In genomic region chr1:200668514-200669313, GRCh38 we compare ENCODE assay signal across 8 cellular contexts. TPM values are rescaled to one million over a fixed set of nuclear protein-coding genes. Genes with fewer than 3 reads are reported as not detected.
DNase-seq lines count a peak whose midpoint lies in the region; ATAC-seq and TF ChIP-seq lines count a peak whose summit lies in the region.

No MANE protein-coding gene starts in this region.

- peak overlapping the region; percentile 79 for H3K4me3 ChIP-seq in CD4-positive, CD25-positive, alpha-beta regulatory T cell (ENCODE audit: low read depth, low read length)
- peak overlapping the region; percentile 86 to 88 for H3K4me3 ChIP-seq in duodenal mucosa (ENCODE audit: low read depth in 1 of 2, low read length in 2 of 2)

- peak overlapping the region; percentile 95 for H3K27ac ChIP-seq in CD4-positive, CD25-positive, alpha-beta regulatory T cell (ENCODE audit: insufficient read depth, low read length, poor library complexity, severe bottlenecking)
- H3K27ac ChIP-seq in duodenal mucosa (ENCODE audit: low read depth, low read length) = peak overlapping the region; percentile 100

- TF ChIP-seq CTCF in neural crest cell (conservative IDR thresholded peaks at IDR 0.05) = no peak

- H3K9me3 ChIP-seq in CD4-positive, CD25-positive, alpha-beta regulatory T cell (ENCODE audit: control insufficient read depth in 2 of 2, low read length in 2 of 2) = no peaks in the 10 kb centered on the region
- no peaks in the 10 kb centered on the region for H3K9me3 ChIP-seq in duodenal mucosa (ENCODE audit: control insufficient read depth in 1 of 2, low read length in 2 of 2)

- H3K4me3 Mint-ChIP-seq in CD4-positive, CD25-positive, alpha-beta regulatory T cell = peak overlapping the region; percentile 83 to 99 (median 98)
- peak overlapping the region; percentile 96 for H3K4me3 Mint-ChIP-seq in neural crest cell

- no peaks in the 10 kb centered on the region for H3K27me3 ChIP-seq in CD4-positive, CD25-positive, alpha-beta regulatory T cell (ENCODE audit: control insufficient read depth, insufficient read depth, low read length)
- no peaks in the 10 kb centered on the region for H3K27me3 ChIP-seq in duodenal mucosa (ENCODE audit: control insufficient read depth in 1 of 2, insufficient read depth in 2 of 2, low read length in 2 of 2)

- peaks cover 0 to 2% (median 0%) of the 10 kb centered on the region in 7 donors for H3K9me3 Mint-ChIP-seq in CD4-positive, CD25-positive, alpha-beta regulatory T cell
- no peaks in the 10 kb centered on the region for H3K9me3 Mint-ChIP-seq in neural crest cell

- peak overlapping the region; percentile 97 to 98 for H3K9ac ChIP-seq in duodenal mucosa (ENCODE audit: low read depth in 1 of 2, low read length in 2 of 2)

- peaks cover 19% of the 10 kb centered on the region for H3K36me3 ChIP-seq in CD4-positive, CD25-positive, alpha-beta regulatory T cell (ENCODE audit: control insufficient read depth, insufficient read depth, low read length)
- peaks cover 0 to 8% of the 10 kb centered on the region in 2 donors for H3K36me3 ChIP-seq in duodenal mucosa (ENCODE audit: control insufficient read depth in 1 of 2, insufficient read depth in 2 of 2, low read length in 2 of 2)

- no peak for ATAC-seq in CD4-positive, CD25-positive, alpha-beta regulatory T cell (ENCODE audit: low read depth in 2 of 2)
- no peak for ATAC-seq in GM21529 (IDR thresholded peaks at IDR 0.05; ENCODE audit: unreplicated experiment)
- ATAC-seq in HG03460 (IDR thresholded peaks at IDR 0.05; ENCODE audit: unreplicated experiment) = no peak
- ATAC-seq in activated CD4-positive, CD25-positive, alpha-beta regulatory T cell treated with anti-CD3 and anti-CD28 coated beads, Interleukin-2, amount 50 U/mL, for 24 hours = no peak
- ATAC-seq in HG02642 (IDR thresholded peaks at IDR 0.05; ENCODE audit: poor library complexity, unreplicated experiment) = no peak

- peaks cover 40% of the 10 kb centered on the region for H3K4me1 ChIP-seq in CD4-positive, CD25-positive, alpha-beta regulatory T cell (ENCODE audit: control insufficient read depth, insufficient read depth, low read length, poor library complexity, severe bottlenecking)
- H3K4me1 ChIP-seq in duodenal mucosa (ENCODE audit: control insufficient read depth in 1 of 2, insufficient read depth in 2 of 2, low read length in 2 of 2) = peaks cover 6 to 13% of the 10 kb centered on the region in 2 donors

- peak in 2 of 3 donors; percentile 0 to 11 for DNase-seq in CD4-positive, CD25-positive, alpha-beta regulatory T cell
- peak; percentile 19 for DNase-seq in NAMALWA (ENCODE audit: low spot score)
- DNase-seq in neural crest cell (ENCODE audit: low read depth, low spot score) = no peak

- H3K36me3 Mint-ChIP-seq in CD4-positive, CD25-positive, alpha-beta regulatory T cell = peaks cover 10% of the 10 kb centered on the region
- peaks cover 3% of the 10 kb centered on the region for H3K36me3 Mint-ChIP-seq in neural crest cell (ENCODE audit: low read depth)

- H3K27me3 Mint-ChIP-seq in CD4-positive, CD25-positive, alpha-beta regulatory T cell = peaks cover 4% of the 10 kb centered on the region
- no peaks in the 10 kb centered on the region for H3K27me3 Mint-ChIP-seq in neural crest cell (ENCODE audit: low read depth)

- H3K27ac Mint-ChIP-seq in CD4-positive, CD25-positive, alpha-beta regulatory T cell = peak overlapping the region; percentile 0 to 56 (median 43)
- H3K27ac Mint-ChIP-seq in neural crest cell (ENCODE audit: unreplicated experiment) = peak overlapping the region; percentile 91

- peaks cover 33 to 72% (median 56%) of the 10 kb centered on the region in 4 donors for H3K4me1 Mint-ChIP-seq in CD4-positive, CD25-positive, alpha-beta regulatory T cell
- peaks cover 42% of the 10 kb centered on the region for H3K4me1 Mint-ChIP-seq in neural crest cell

RNA-seq across cellular contexts. Expression of gene DDX59, which starts 1.0 kb away (rescaled TPM):
- total RNA-seq in CD4-positive, CD25-positive, alpha-beta regulatory T cell = 25.9 TPM
- 10 to 100 TPM; 15.7 to 29.2 (median 24.0) TPM for polyA plus RNA-seq in CD4-positive, CD25-positive, alpha-beta regulatory T cell
- 18.0 and 19.7 TPM in 2 replicates for total RNA-seq in neural crest cell

RNA-seq across cellular contexts. Expression of gene KIF14, which starts 48.2 kb away (rescaled TPM):
- total RNA-seq in CD4-positive, CD25-positive, alpha-beta regulatory T cell = 0.59 TPM
- polyA plus RNA-seq in CD4-positive, CD25-positive, alpha-beta regulatory T cell = under 1 TPM; 0.10 to 0.44 (median 0.17) TPM
- total RNA-seq in neural crest cell = 22.0 and 23.7 TPM in 2 replicates

Comparison
In these comparisons a context has a peak if more than half of its experiments do, and no peak if none do; other contexts are left out.
1. RNA of gene KIF14, which starts 48.2 kb away (total RNA-seq): 22.0 to 23.7 TPM in neural crest cell; 0.59 TPM in CD4-positive, CD25-positive, alpha-beta regulatory T cell (single experiment); every median in the first group is over 10 times any median in the second.